ENCODE assay signal across 26 cellular contexts in genomic region chr10:68700193-68700592, GRCh38.
"Had no signal": no experiment of that assay in that cellular context is flagged by ENCODE, and none has a peak within 500 bp of the region (broad histone marks: within the 10 kb centered on the region; RNA-seq: fewer than 3 reads in every experiment).

No MANE protein-coding gene starts in this region.

- H3K9me3 ChIP-seq: ascending aorta, breast epithelium, esophagus muscularis mucosa, gastrocnemius medialis had no signal

- H3K27ac ChIP-seq: ascending aorta, breast epithelium, coronary artery, esophagus muscularis mucosa, foreskin keratinocyte, gastrocnemius medialis, WERI-Rb-1 had no signal

- DNase-seq: activated B cell treated with CpG ODN at 0.5 μM for 24 hours; activated CD4-positive, alpha-beta T cell treated with anti-CD3 and anti-CD28 coated beads for 48 hours; activated CD4-positive, alpha-beta T cell treated with anti-CD3 and anti-CD28 coated beads, Interleukin-2, amount 50 U/mL, for 1 hour; activated CD4-positive, alpha-beta T cell treated with anti-CD3 and anti-CD28 coated beads, Interleukin-2, amount 50 U/mL, for 48 hours; activated CD8-positive, alpha-beta memory T cell treated with anti-CD3 and anti-CD28 coated beads, Interleukin-2, amount 10 ng/mL, durations not matched to agents 7 days and 5 days; activated CD8-positive, alpha-beta memory T cell treated with anti-CD3 and anti-CD28 coated beads, Interleukin-2, amount 50 U/mL, for 4 hours; activated CD8-positive, alpha-beta T cell treated with anti-CD3 and anti-CD28 coated beads for 36 hours; activated effector memory CD4-positive, alpha-beta T cell treated with anti-CD3 and anti-CD28 coated beads, Interleukin-2, amount 50 U/mL, for 16 hours; activated naive CD4-positive, alpha-beta T cell treated with anti-CD3 and anti-CD28 coated beads for 36 hours; activated naive CD8-positive, alpha-beta T cell treated with anti-CD3 and anti-CD28 coated beads, Interleukin-2, amount 10 ng/mL, durations not matched to agents 7 days and 5 days; activated T-cell treated with anti-CD3 and anti-CD28 coated beads, Interleukin-2, amount 50 U/mL, for 1 hour; activated T-cell treated with anti-CD3 and anti-CD28 coated beads, Interleukin-2, amount 50 U/mL, for 48 hours; dermis blood vessel endothelial cell; effector CD4-positive, alpha-beta T cell; effector memory CD8-positive, alpha-beta T cell; erythroblast; foreskin keratinocyte; gastrocnemius medialis; hippocampal formation; T1000; WERI-Rb-1 had no signal

- ATAC-seq: activated CD4-positive, CD25-positive, alpha-beta regulatory T cell treated with anti-CD3 and anti-CD28 coated beads, Interleukin-2, amount 50 U/mL, for 24 hours; activated CD8-positive, alpha-beta memory T cell treated with anti-CD3 and anti-CD28 coated beads, Interleukin-2, amount 10 ng/mL, durations not matched to agents 7 days and 5 days; activated CD8-positive, alpha-beta T cell treated with anti-CD3 and anti-CD28 coated beads for 36 hours; effector memory CD8-positive, alpha-beta T cell; foreskin keratinocyte; gastrocnemius medialis had no signal

- H3K4me1 ChIP-seq: ascending aorta, breast epithelium, foreskin keratinocyte had no signal

- H3K36me3 ChIP-seq: ascending aorta, breast epithelium, esophagus muscularis mucosa, gastrocnemius medialis, WERI-Rb-1 had no signal

- H3K27me3 ChIP-seq: ascending aorta, breast epithelium, esophagus muscularis mucosa, foreskin keratinocyte, gastrocnemius medialis had no signal

- H3K4me3 ChIP-seq: ascending aorta, breast epithelium, coronary artery, esophagus muscularis mucosa, gastrocnemius medialis had no signal
